In genomic region chr2:228590681-228591080, GRCh38 we compare ENCODE assay signal across 13 cellular contexts.
DNase-seq lines count a peak whose midpoint lies in the region; ATAC-seq, FAIRE-seq and TF ChIP-seq lines count a peak whose summit lies in the region.
"Had no signal": no experiment of that assay in that cellular context is flagged by ENCODE, and none has a peak within 500 bp of the region (broad histone marks: within the 10 kb centered on the region; RNA-seq: fewer than 3 reads in every experiment).

No MANE protein-coding gene starts in this region.

- peaks cover 0 to 3% (median 0%) of the 10 kb centered on the region in 3 donors for H3K27me3 Mint-ChIP-seq in immature natural killer cell (ENCODE audit: low read depth in 3 of 3)
- H3K27me3 Mint-ChIP-seq: memory B cell had no signal

- H3K36me3 ChIP-seq in mucosa of descending colon (ENCODE audit: low read depth): no peaks in the 10 kb centered on the region
- H3K36me3 ChIP-seq: ascending aorta had no signal

- H3K4me3 Mint-ChIP-seq in immature natural killer cell: no peak overlapping the region
- H3K4me3 Mint-ChIP-seq: memory B cell had no signal

- FAIRE-seq in GM19239 (lab: Jason Lieb, UNC): peak; percentile 78
- no peak for FAIRE-seq in GM12892 (lab: Jason Lieb, UNC)

- H3K9me3 ChIP-seq in mucosa of descending colon: no peaks in the 10 kb centered on the region
- H3K9me3 ChIP-seq: ascending aorta had no signal

- peak; percentile 98 for ATAC-seq in HG02610 (IDR thresholded peaks at IDR 0.05; ENCODE audit: unreplicated experiment)
- peak; percentile 99 for ATAC-seq in HG03196 (IDR thresholded peaks at IDR 0.05; ENCODE audit: unreplicated experiment)
- ATAC-seq in mucosa of descending colon: no peak

- intact Hi-C loops in mucosa of descending colon (cut with DNase I, micrococcal nuclease): no loop called here

- DNase-seq in GM12864 (ENCODE audit: low read depth) (peak; percentile 15), GM19239 (ENCODE audit: insufficient read length, low spot score) (peak; percentile 1), immature natural killer cell (no peak), GM12892 (ENCODE audit: insufficient read length) (no peak), mucosa of descending colon (no peak), kidney glomerular epithelial cell (lab: John Stamatoyannopoulos, UW) (no peak)
- DNase-seq: hypothalamus; stimulated activated CD4-positive, alpha-beta T cell treated with anti-CD3 and anti-CD28 coated beads, Interleukin-4, amount 100 ng/mL, for 4 hours had no signal

- H3K4me3 ChIP-seq in GM12864 (ENCODE audit: low read depth, low read length) (no peak overlapping the region), mucosa of descending colon (no peak overlapping the region)
- H3K4me3 ChIP-seq: ascending aorta had no signal

- H3K27ac Mint-ChIP-seq in immature natural killer cell: no peak overlapping the region
- H3K27ac Mint-ChIP-seq: memory B cell had no signal

- TF ChIP-seq POLR2A in GM12892 (IDR thresholded peaks at IDR 0.05; ENCODE audit: low read depth, low read length): no peak

- TF ChIP-seq CTCF in GM12864 (IDR thresholded peaks at IDR 0.05; ENCODE audit: low read depth, low read length, missing control alignments): no peak
- TF ChIP-seq CTCF in mucosa of descending colon (IDR thresholded peaks at IDR 0.05): no peak

- peaks cover 3% of the 10 kb centered on the region for H3K4me1 ChIP-seq in mucosa of descending colon (ENCODE audit: low read depth)
- H3K4me1 ChIP-seq: ascending aorta, parathyroid adenoma had no signal

- no peaks in the 10 kb centered on the region for H3K4me1 Mint-ChIP-seq in immature natural killer cell
- H3K4me1 Mint-ChIP-seq: memory B cell had no signal

- H3K9me3 Mint-ChIP-seq in immature natural killer cell: peaks cover 11 to 57% (median 23%) of the 10 kb centered on the region in 6 donors

- H3K36me3 Mint-ChIP-seq in immature natural killer cell: no peaks in the 10 kb centered on the region
- H3K36me3 Mint-ChIP-seq: memory B cell had no signal

Comparison
In these comparisons a context has a peak if more than half of its experiments do, and no peak if none do; other contexts are left out.
1. DNase-seq: peak in GM12864 (single experiment) and GM19239 (single experiment); none in immature natural killer cell (0 of 3), GM12892 (single experiment), mucosa of descending colon (0 of 3) and kidney glomerular epithelial cell (single experiment).